ENCODE assay signal across 1 cellular context in genomic region chr6:158205220-158205944, GRCh38.
TF ChIP-seq lines count a peak whose summit lies in the region.

No MANE protein-coding gene starts in this region.

TF ChIP-seq in K562, 482 proteins besides CTCF, POLR2A, EP300 and RAD21 (continued from another document and continues in another):
- TF ChIP-seq ELF2 (CRISPR knock-in tag; IDR thresholded peaks at IDR 0.05) (no peak), ZBTB5 (IDR thresholded peaks at IDR 0.05) (no peak), TFAM (CRISPR knock-in tag; conservative IDR thresholded peaks at IDR 0.05) (no peak), PKNOX1 (IDR thresholded peaks at IDR 0.05) (peak; percentile 32; the same call in 1 of the 2 replicates), ZBTB7A (IDR thresholded peaks at IDR 0.05; ENCODE audit: borderline replicate concordance, control insufficient read depth, low read depth, low read length) (no peak), HDAC1 (IDR thresholded peaks at IDR 0.05) (no peak), HES1 (IDR thresholded peaks at IDR 0.05; ENCODE audit: low read depth) (no peak), ZBTB12 (CRISPR knock-in tag; IDR thresholded peaks at IDR 0.05) (no peak), SIX5 (IDR thresholded peaks at IDR 0.05; ENCODE audit: borderline replicate concordance in 1 of 2, insufficient read depth in 1 of 2, low read depth in 1 of 2, low read length in 2 of 2) (no peak), MBD1 (CRISPR knock-in tag; IDR thresholded peaks at IDR 0.05) (no peak), MYBL2 (IDR thresholded peaks at IDR 0.05; ENCODE audit: low read depth) (no peak), MYBL2 (CRISPR knock-in tag; IDR thresholded peaks at IDR 0.05; ENCODE audit: borderline replicate concordance) (no peak), THAP12 (CRISPR knock-in tag; IDR thresholded peaks at IDR 0.05) (no peak), DACH1 (IDR thresholded peaks at IDR 0.05; ENCODE audit: partially characterized antibody) (no peak), CHD2 (IDR thresholded peaks at IDR 0.05; ENCODE audit: low read depth, low read length) (no peak), ETS2 (tag; IDR thresholded peaks at IDR 0.05; ENCODE audit: borderline replicate concordance, poor library complexity, severe bottlenecking) (no peak), REST (CRISPR knock-in tag; IDR thresholded peaks at IDR 0.05; ENCODE audit: low read depth) (no peak), ZBTB1 (CRISPR knock-in tag; IDR thresholded peaks at IDR 0.05; ENCODE audit: borderline replicate concordance, low read depth) (no peak), STAT5B (CRISPR knock-in tag; IDR thresholded peaks at IDR 0.05) (no peak), HOMEZ (CRISPR knock-in tag; IDR thresholded peaks at IDR 0.05) (no peak), PREB (CRISPR knock-in tag; IDR thresholded peaks at IDR 0.05) (no peak), SIN3A (IDR thresholded peaks at IDR 0.05; ENCODE audit: borderline replicate concordance in 2 of 2, control insufficient read depth in 1 of 2, low read depth in 2 of 2, low read length in 2 of 2) (no peak), SAFB (IDR thresholded peaks at IDR 0.05; ENCODE audit: borderline replicate concordance, low read depth, low read length) (no peak), RCOR1 (IDR thresholded peaks at IDR 0.05; ENCODE audit: borderline replicate concordance in 1 of 2, low read depth in 2 of 2, low read length in 2 of 2) (no peak), ZFP1 (CRISPR knock-in tag; IDR thresholded peaks at IDR 0.05) (no peak), LARP7 (IDR thresholded peaks at IDR 0.05) (no peak), E2F6 (IDR thresholded peaks at IDR 0.05; ENCODE audit: borderline replicate concordance in 1 of 2, extremely low read depth in 1 of 2, insufficient read depth in 1 of 2, insufficient read length in 1 of 2, low read depth in 1 of 2, low read length in 1 of 2, poor library complexity in 1 of 2, severe bottlenecking in 1 of 2) (no peak), CREM (IDR thresholded peaks at IDR 0.05; ENCODE audit: low read depth) (peak; percentile 4; the same call in 1 of the 2 replicates), SAFB2 (IDR thresholded peaks at IDR 0.05; ENCODE audit: borderline replicate concordance, low read depth, low read length, severe bottlenecking) (no peak), SMAD3 (CRISPR knock-in tag; conservative IDR thresholded peaks at IDR 0.05) (no peak), ZNF707 (CRISPR knock-in tag; conservative IDR thresholded peaks at IDR 0.05) (no peak), CREBBP (IDR thresholded peaks at IDR 0.05; ENCODE audit: low read depth, low read length) (no peak), USF1 (CRISPR knock-in tag; IDR thresholded peaks at IDR 0.05) (0 out of 2 replicates have a peak, but pooled peaks have one; percentile 22), ZSCAN32 (CRISPR knock-in tag; IDR thresholded peaks at IDR 0.05) (no peak), FOXK1 (CRISPR knock-in tag; IDR thresholded peaks at IDR 0.05; ENCODE audit: borderline replicate concordance) (no peak), ZC3H11A (IDR thresholded peaks at IDR 0.05; ENCODE audit: low read depth, low read length) (no peak), ZNF79 (CRISPR knock-in tag; IDR thresholded peaks at IDR 0.05; ENCODE audit: low read depth) (no peak), HNRNPK (IDR thresholded peaks at IDR 0.05; ENCODE audit: low read depth, low read length, poor library complexity, severe bottlenecking) (no peak), CBFA2T2 (conservative IDR thresholded peaks at IDR 0.05) (no peak), CBFA2T3 (IDR thresholded peaks at IDR 0.05) (no peak), NCOA6 (IDR thresholded peaks at IDR 0.05) (no peak), ZNF23 (CRISPR knock-in tag; IDR thresholded peaks at IDR 0.05) (no peak), KLF16 (IDR thresholded peaks at IDR 0.05) (0 out of 2 replicates have a peak, but pooled peaks have one; percentile 23), XRCC5 (IDR thresholded peaks at IDR 0.05; ENCODE audit: low read depth, low read length) (no peak), ELF4 (CRISPR knock-in tag; IDR thresholded peaks at IDR 0.05) (no peak), STAG1 (CRISPR knock-in tag; IDR thresholded peaks at IDR 0.05; ENCODE audit: borderline replicate concordance) (peak; percentile 71; the same call in 1 of the 2 replicates), ZNF124 (CRISPR knock-in tag; IDR thresholded peaks at IDR 0.05) (no peak), ILF3 (IDR thresholded peaks at IDR 0.05; ENCODE audit: borderline replicate concordance) (no peak)
